Comparison of ENCODE assay signal across 8 cellular contexts in the genomic region with DNA sequence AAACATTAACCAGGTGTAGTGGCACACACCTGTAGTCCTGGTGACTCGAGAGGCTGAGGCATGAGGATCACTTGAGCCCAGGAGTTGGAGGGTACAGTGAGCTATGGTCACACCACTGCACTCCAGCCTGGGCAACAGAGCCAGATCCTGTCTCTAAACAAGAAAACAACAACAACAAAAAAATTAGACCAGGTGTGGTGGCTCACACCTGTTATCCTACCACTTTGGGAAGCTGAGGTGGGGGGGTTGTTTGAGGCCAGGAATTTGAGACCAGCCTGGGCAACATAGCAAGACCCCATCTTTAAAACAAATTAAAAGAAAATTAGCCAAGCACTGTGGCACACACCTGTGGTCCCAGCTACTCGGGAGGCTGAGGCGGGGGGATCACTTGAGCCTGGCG.
"Had no signal": no experiment of that assay in that cellular context is flagged by ENCODE, and none has a peak within 500 bp of the region (broad histone marks: within the 10 kb centered on the region; RNA-seq: fewer than 3 reads in every experiment).

No MANE protein-coding gene starts in this region.

- FAIRE-seq: G401.6, GM12878, GM12891, GM12892, GM18507, GM19239 had no signal

- ATAC-seq: GM12878 had no signal

- H3K4me3 ChIP-seq: GM12878 had no signal

- DNase-seq: GDM1, GF-D8 had no signal
